16 cellular contexts compared by ENCODE assay signal in genomic region chr5:80920333-80920732, GRCh38. TPM values are rescaled to one million over a fixed set of nuclear protein-coding genes. Genes with fewer than 3 reads are reported as not detected.
DNase-seq lines count a peak whose midpoint lies in the region; ATAC-seq and TF ChIP-seq lines count a peak whose summit lies in the region.
"Had no signal": no experiment of that assay in that cellular context is flagged by ENCODE, and none has a peak within 500 bp of the region (broad histone marks: within the 10 kb centered on the region; RNA-seq: fewer than 3 reads in every experiment).

No MANE protein-coding gene starts in this region.

- H3K4me3 Mint-ChIP-seq in Calu3 (ENCODE audit: low read depth, unreplicated experiment): no peak overlapping the region
- H3K4me3 Mint-ChIP-seq in activated CD4-positive, alpha-beta T cell treated with anti-CD3 and anti-CD28 coated beads, Interleukin-2, amount 10 ng/mL, durations not matched to agents 7 days and 5 days: no peak overlapping the region
- H3K4me3 Mint-ChIP-seq: CD14-positive monocyte; CD8-positive, alpha-beta T cell had no signal

- POLR2A ChIA-PET in activated CD4-positive, alpha-beta T cell treated with anti-CD3 and anti-CD28 coated beads, Interleukin-2, amount 10 ng/mL, durations not matched to agents 7 days and 5 days (lab: Charles Lee): no interaction called here

- H2AFZ ChIP-seq in trophoblast cell (ENCODE audit: insufficient read depth, low read length, poor library complexity): no peak overlapping the region
- H2AFZ ChIP-seq: GM23248 had no signal

- no peaks in the 10 kb centered on the region for H3K36me3 ChIP-seq in SJSA1
- no peaks in the 10 kb centered on the region for H3K36me3 ChIP-seq in esophagus muscularis mucosa
- no peaks in the 10 kb centered on the region for H3K36me3 ChIP-seq in trophoblast cell (ENCODE audit: control insufficient read depth in 1 of 2, insufficient read depth in 2 of 2, low read length in 2 of 2)

- H4K8ac ChIP-seq in trophoblast cell (ENCODE audit: low read depth, low read length): no peak overlapping the region

- H3K27me3 Mint-ChIP-seq in Calu3 (ENCODE audit: unreplicated experiment): no peaks in the 10 kb centered on the region
- H3K27me3 Mint-ChIP-seq in activated CD4-positive, alpha-beta T cell treated with anti-CD3 and anti-CD28 coated beads, Interleukin-2, amount 10 ng/mL, durations not matched to agents 7 days and 5 days: peaks cover 3% of the 10 kb centered on the region

- H2BK120ac ChIP-seq in trophoblast cell (ENCODE audit: insufficient read depth, low read length, poor library complexity): no peak overlapping the region

- BruUV-seq in Calu3 (replicated peaks; lab: Mats Ljungman, UMichigan): no TSS peak

- CTCF ChIA-PET in Calu3 (lab: Charles Lee): interaction anchor here (0.7 to 1.5 kb wide), 4 partner anchors 21 to 325 kb away, joined by 3 to 4 read pairs (median 3); no protein-coding TSS in a partner anchor
- CTCF ChIA-PET in activated CD4-positive, alpha-beta T cell treated with anti-CD3 and anti-CD28 coated beads, Interleukin-2, amount 10 ng/mL, durations not matched to agents 7 days and 5 days (lab: Charles Lee): interaction anchor here (1.0 to 1.8 kb wide), 3 partner anchors 99 to 213 kb away, joined by 3 to 5 read pairs (median 3); no protein-coding TSS in a partner anchor

- H3K4me2 ChIP-seq in trophoblast cell (ENCODE audit: low read length): no peak overlapping the region

- no peak overlapping the region for H2AK5ac ChIP-seq in trophoblast cell (ENCODE audit: low read length)

- H3K9ac ChIP-seq in trophoblast cell (ENCODE audit: low read length): no peak overlapping the region
- H3K9ac ChIP-seq: GM23248 had no signal

- no peak overlapping the region for H4K12ac ChIP-seq in trophoblast cell (ENCODE audit: low read depth, low read length)

- TF ChIP-seq CTCF in Calu3 (IDR thresholded peaks at IDR 0.05; ENCODE audit: unreplicated experiment): no peak
- no peak for TF ChIP-seq CTCF in esophagus muscularis mucosa (IDR thresholded peaks at IDR 0.05)

- no peaks in the 10 kb centered on the region for H3K27me3 ChIP-seq in SJSA1 (replicated peaks)
- no peaks in the 10 kb centered on the region for H3K27me3 ChIP-seq in esophagus muscularis mucosa
- H3K27me3 ChIP-seq in trophoblast cell (ENCODE audit: insufficient read depth, low read length): no peaks in the 10 kb centered on the region

- H3K18ac ChIP-seq in trophoblast cell (ENCODE audit: low read length): no peak overlapping the region

- H3K79me1 ChIP-seq in trophoblast cell (ENCODE audit: low read length): peaks cover 1% of the 10 kb centered on the region

- H3K4me1 Mint-ChIP-seq in Calu3 (ENCODE audit: low read depth, unreplicated experiment): peaks cover 29% of the 10 kb centered on the region
- H3K4me1 Mint-ChIP-seq in activated CD4-positive, alpha-beta T cell treated with anti-CD3 and anti-CD28 coated beads, Interleukin-2, amount 10 ng/mL, durations not matched to agents 7 days and 5 days: peaks cover 20% of the 10 kb centered on the region

- H3K36me3 Mint-ChIP-seq in Calu3 (ENCODE audit: insufficient read depth, unreplicated experiment): no peaks in the 10 kb centered on the region
- H3K36me3 Mint-ChIP-seq in activated CD4-positive, alpha-beta T cell treated with anti-CD3 and anti-CD28 coated beads, Interleukin-2, amount 10 ng/mL, durations not matched to agents 7 days and 5 days (ENCODE audit: low read depth): no peaks in the 10 kb centered on the region
- H3K36me3 Mint-ChIP-seq: CD14-positive monocyte; CD8-positive, alpha-beta T cell had no signal

- H3K27ac Mint-ChIP-seq in Calu3 (ENCODE audit: unreplicated experiment): peak overlapping the region; percentile 22
- no peak overlapping the region for H3K27ac Mint-ChIP-seq in activated CD4-positive, alpha-beta T cell treated with anti-CD3 and anti-CD28 coated beads, Interleukin-2, amount 10 ng/mL, durations not matched to agents 7 days and 5 days
- H3K27ac Mint-ChIP-seq: CD14-positive monocyte; CD8-positive, alpha-beta T cell had no signal

- no peak overlapping the region for H2BK12ac ChIP-seq in trophoblast cell (ENCODE audit: low read length)

- H4K91ac ChIP-seq in trophoblast cell (ENCODE audit: low read depth, low read length): no peak overlapping the region

- no peak overlapping the region for H3K4me3 ChIP-seq in SJSA1
- H3K4me3 ChIP-seq in esophagus muscularis mucosa: no peak overlapping the region
- H3K4me3 ChIP-seq in trophoblast cell (ENCODE audit: low read depth, low read length): no peak overlapping the region
- H3K4me3 ChIP-seq: GM12878, GM23248 had no signal

- TF ChIP-seq POLR2A in esophagus muscularis mucosa (IDR thresholded peaks at IDR 0.05; ENCODE audit: low read depth): no peak

- peak overlapping the region; percentile 14; the same call in 1 of the 2 replicates for H3K27ac ChIP-seq in SJSA1
- H3K27ac ChIP-seq in esophagus muscularis mucosa (replicated peaks in 1 of 4): no peak overlapping the region
- H3K27ac ChIP-seq in trophoblast cell (ENCODE audit: low read depth, low read length): no peak overlapping the region
- H3K27ac ChIP-seq: GM23248, HL-60 had no signal

- no peak overlapping the region for H3K23ac ChIP-seq in trophoblast cell (ENCODE audit: low read length)

- H3K4me1 ChIP-seq in SJSA1 (replicated peaks): peaks cover 40% of the 10 kb centered on the region
- H3K4me1 ChIP-seq in esophagus muscularis mucosa: no peaks in the 10 kb centered on the region
- H3K4me1 ChIP-seq in trophoblast cell (ENCODE audit: control insufficient read depth in 1 of 2, insufficient read depth in 2 of 2, low read length in 2 of 2): peaks cover 0 to 2% of the 10 kb centered on the region in 2 experiments

- ATAC-seq in GM19467 (IDR thresholded peaks at IDR 0.05; ENCODE audit: unreplicated experiment): no peak
- ATAC-seq: CD8-positive, alpha-beta T cell; GM12878; HCT116 had no signal

- no peak overlapping the region for H2BK5ac ChIP-seq in trophoblast cell (ENCODE audit: low read depth, low read length, poor library complexity)

- no peaks in the 10 kb centered on the region for H3K79me2 ChIP-seq in trophoblast cell (ENCODE audit: control insufficient read depth, insufficient read depth, low read length, poor library complexity)

- no peaks in the 10 kb centered on the region for H3K9me3 ChIP-seq in SJSA1 (replicated peaks)
- H3K9me3 ChIP-seq in esophagus muscularis mucosa: no peaks in the 10 kb centered on the region
- no peaks in the 10 kb centered on the region for H3K9me3 ChIP-seq in trophoblast cell (ENCODE audit: insufficient read depth, low read depth, low read length)

- H3K14ac ChIP-seq in trophoblast cell (ENCODE audit: low read length): no peak overlapping the region

- DNase-seq in Calu3 (peak; percentile 46), SJSA1 (ENCODE audit: low read depth in 1 of 2, low spot score in 2 of 2) (no peak), esophagus muscularis mucosa (ENCODE audit: extremely low spot score) (peak; percentile 24), trophoblast cell (peak; percentile 33 to 52), D341Med (ENCODE audit: low spot score) (no peak)
- no peak for DNase-seq in activated CD4-positive, alpha-beta T cell treated with anti-CD3 and anti-CD28 coated beads, Interleukin-2, amount 10 ng/mL, durations not matched to agents 7 days and 5 days
- DNase-seq: CD8-positive, alpha-beta T cell; COR-L47; DMS79; GM23248 had no signal

- TF ChIP-seq EP300 in esophagus muscularis mucosa (IDR thresholded peaks at IDR 0.05): no peak

- H3K4ac ChIP-seq in trophoblast cell (ENCODE audit: low read depth, low read length): no peak overlapping the region

- intact Hi-C loops in Calu3 (cut with micrococcal nuclease; ENCODE audit: unreplicated experiment) (loop anchor here (2.0 to 10.0 kb wide), 2 partner anchors 68 to 206 kb away; no protein-coding TSS in a partner anchor), esophagus muscularis mucosa (cut with DNase I) (no loop called here)

- H3K9me3 Mint-ChIP-seq in Calu3 (ENCODE audit: low read depth, unreplicated experiment): no peaks in the 10 kb centered on the region
- H3K9me3 Mint-ChIP-seq in activated CD4-positive, alpha-beta T cell treated with anti-CD3 and anti-CD28 coated beads, Interleukin-2, amount 10 ng/mL, durations not matched to agents 7 days and 5 days: peaks cover 3% of the 10 kb centered on the region
- H3K9me3 Mint-ChIP-seq: CD8-positive, alpha-beta T cell had no signal

RNA-seq across cellular contexts. Expression of gene RASGRF2, which starts 39.8 kb away (rescaled TPM):
- total RNA-seq in Calu3 (2022) (26.3 and 27.7 TPM in 2 replicates), esophagus muscularis mucosa (1 to 10 TPM; 4.2 to 7.6 (median 5.9) TPM)
- 8.4 and 12.5 TPM in 2 replicates for total RNA-seq in SJSA1 (2014; rRNA removed; shearing (Covaris generic))
- 93.8 and 95.6 TPM in 2 replicates for polyA plus RNA-seq in trophoblast cell (2013)
- 1 to 10 TPM; 7.5 to 7.8 TPM for total RNA-seq in activated CD4-positive, alpha-beta T cell treated with anti-CD3 and anti-CD28 coated beads, Interleukin-2, amount 10 ng/mL, durations not matched to agents 7 days and 5 days
- total RNA-seq: G401, GM23248 had no signal

Comparison
In these comparisons a context has a peak if more than half of its experiments do, and no peak if none do; other contexts are left out.
1. DNase-seq: peak in Calu3 (single experiment), esophagus muscularis mucosa (single experiment) and trophoblast cell (2 of 2); none in SJSA1 (0 of 2), D341Med (single experiment) and activated CD4-positive, alpha-beta T cell treated with anti-CD3 and anti-CD28 coated beads, Interleukin-2, amount 10 ng/mL, durations not matched to agents 7 days and 5 days (single experiment).